Comparison of ENCODE assay signal across 9 cellular contexts in genomic region chr2:166361351-166362153, GRCh38. TPM values are rescaled to one million over a fixed set of nuclear protein-coding genes. Genes with fewer than 3 reads are reported as not detected.
DNase-seq lines count a peak whose midpoint lies in the region; ATAC-seq, FAIRE-seq and TF ChIP-seq lines count a peak whose summit lies in the region.
"Had no signal": no experiment of that assay in that cellular context is flagged by ENCODE, and none has a peak within 500 bp of the region (broad histone marks: within the 10 kb centered on the region; RNA-seq: fewer than 3 reads in every experiment).

No MANE protein-coding gene starts in this region.

- FAIRE-seq in G401.6 (lab: Jason Lieb, UNC) = peak; percentile 39

- no peak overlapping the region for H2AFZ ChIP-seq in hepatocyte

- H3K27me3 ChIP-seq in hepatocyte = no peaks in the 10 kb centered on the region

- H3K79me2 ChIP-seq in hepatocyte = peaks cover 3% of the 10 kb centered on the region

- H4K20me1 ChIP-seq in hepatocyte (ENCODE audit: insufficient read depth, poor library complexity, severe bottlenecking) = no peaks in the 10 kb centered on the region

- H3K9me3 Mint-ChIP-seq in HFFc6 = no peaks in the 10 kb centered on the region
- H3K9me3 Mint-ChIP-seq: T-helper 1 cell treated with Interleukin-12 subunit alpha and Interleukin-12 subunit beta and Interleukin-4 antibody, amounts not matched to agents 30 μg/mL and 1 μg/mL, for 36 hours had no signal

- DNase-seq in HFFc6 (peak; percentile 51), RPMI8226 (peak; percentile 57), hepatocyte (ENCODE audit: low spot score) (peak; percentile 30), hippocampal formation (lab: John Stamatoyannopoulos, UW) (no peak)
- DNase-seq in activated T-cell treated with anti-CD3 and anti-CD28 coated beads, Interleukin-2, amount 50 U/mL, for 48 hours = no peak
- no peak for DNase-seq in stimulated activated CD4-positive, alpha-beta T cell treated with anti-CD3 and anti-CD28 coated beads, Interleukin-1b, Interleukin-23, amount 100 ng/mL, for 48 hours

- no peaks in the 10 kb centered on the region for H3K27me3 Mint-ChIP-seq in HFFc6 (ENCODE audit: insufficient read depth)

- H3K4me3 Mint-ChIP-seq in HFFc6 = peak overlapping the region; percentile 49
- H3K4me3 Mint-ChIP-seq: T-helper 1 cell treated with Interleukin-12 subunit alpha and Interleukin-12 subunit beta and Interleukin-4 antibody, amounts not matched to agents 30 μg/mL and 1 μg/mL, for 36 hours had no signal

- WGBS in hepatocyte (ENCODE audit: low lambda C conversion rate, missing lambda C conversion rate) = 79% methylated on average over 3 of the region's 3 CpGs

- peaks cover 12% of the 10 kb centered on the region; the same call in 1 of the 2 replicates for H3K36me3 Mint-ChIP-seq in HFFc6 (ENCODE audit: low read depth)

- H3K9me2 ChIP-seq in hepatocyte (replicated peaks; ENCODE audit: insufficient read depth) = no peaks in the 10 kb centered on the region

- H3K9me3 ChIP-seq in hepatocyte (ENCODE audit: low read depth) = no peaks in the 10 kb centered on the region

- H3K27ac ChIP-seq in hepatocyte = no peak overlapping the region

- peak overlapping the region; percentile 79 for H3K27ac Mint-ChIP-seq in HFFc6
- H3K27ac Mint-ChIP-seq: T-helper 1 cell treated with Interleukin-12 subunit alpha and Interleukin-12 subunit beta and Interleukin-4 antibody, amounts not matched to agents 30 μg/mL and 1 μg/mL, for 36 hours had no signal

- H3K36me3 ChIP-seq in hepatocyte (replicated peaks; ENCODE audit: insufficient read depth, low read depth) = no peaks in the 10 kb centered on the region

- peaks cover 73% of the 10 kb centered on the region for H3K4me1 Mint-ChIP-seq in HFFc6 (ENCODE audit: low read depth)

- no peak overlapping the region for H3K4me2 ChIP-seq in hepatocyte

- TF ChIP-seq CTCF in HFFc6 (IDR thresholded peaks at IDR 0.05) (peak; percentile 81), hepatocyte (IDR thresholded peaks at IDR 0.05; ENCODE audit: poor library complexity) (peak; percentile 67)

- H3K4me1 ChIP-seq in hepatocyte (ENCODE audit: insufficient read depth) = no peaks in the 10 kb centered on the region

- H3K4me3 ChIP-seq in hepatocyte = no peak overlapping the region

- no peak for ATAC-seq in HG02938 (IDR thresholded peaks at IDR 0.05; ENCODE audit: unreplicated experiment)

RNA-seq across cellular contexts. Expression of gene SCN9A, which starts 14.2 kb away (rescaled TPM):
- 10 to 100 TPM; 41.1 to 66.1 (median 55.8) TPM for total RNA-seq in HFFc6 (2021; fragmentation: NEBNext Ultra II Directional; extraction: Animal tissue kit (Norgen Biotek cat#: 25700))
- total RNA-seq in hepatocyte = 9.0 and 11.7 TPM in 2 replicates
- 4.1 and 5.1 TPM in 2 replicates for polyA plus RNA-seq in hepatocyte

Comparison
In these comparisons a context has a peak if more than half of its experiments do, and no peak if none do; other contexts are left out.
1. DNase-seq: peak in HFFc6 (single experiment), RPMI8226 (single experiment) and hepatocyte (single experiment); none in activated T-cell treated with anti-CD3 and anti-CD28 coated beads, Interleukin-2, amount 50 U/mL, for 48 hours (0 of 2), hippocampal formation (0 of 2) and stimulated activated CD4-positive, alpha-beta T cell treated with anti-CD3 and anti-CD28 coated beads, Interleukin-1b, Interleukin-23, amount 100 ng/mL, for 48 hours (single experiment).